Comparison of ENCODE assay signal across 15 cellular contexts in genomic region chr13:24624801-24625231, GRCh38. TPM values are rescaled to one million over a fixed set of nuclear protein-coding genes. Genes with fewer than 3 reads are reported as not detected.
DNase-seq lines count a peak whose midpoint lies in the region; ATAC-seq and TF ChIP-seq lines count a peak whose summit lies in the region.
"Had no signal": no experiment of that assay in that cellular context is flagged by ENCODE, and none has a peak within 500 bp of the region (broad histone marks: within the 10 kb centered on the region; RNA-seq: fewer than 3 reads in every experiment).

No MANE protein-coding gene starts in this region.

- no peaks in the 10 kb centered on the region for H3K9me2 ChIP-seq in OCI-LY7 (ENCODE audit: insufficient read depth, low read length)

- WGBS in esophagus muscularis mucosa = 73% methylated on average over 7 of the region's 7 CpGs

- TF ChIP-seq CTCF in esophagus muscularis mucosa (IDR thresholded peaks at IDR 0.05) (no peak), natural killer cell (IDR thresholded peaks at IDR 0.05) (no peak), OCI-LY7 (conservative IDR thresholded peaks at IDR 0.05; ENCODE audit: low read length) (no peak)

- BruUV-seq in OCI-LY7 (replicated peaks; lab: Mats Ljungman, UMichigan) = no TSS peak

- H4K20me1 ChIP-seq in OCI-LY7 (ENCODE audit: insufficient read depth, low read length) = no peaks in the 10 kb centered on the region

- peaks cover 0 to 2% (median 0%) of the 10 kb centered on the region in 8 donors for H3K9me3 Mint-ChIP-seq in CD4-positive, alpha-beta memory T cell
- H3K9me3 Mint-ChIP-seq in natural killer cell = no peaks in the 10 kb centered on the region
- H3K9me3 Mint-ChIP-seq: H9 had no signal

- TF ChIP-seq POLR2A in esophagus muscularis mucosa (IDR thresholded peaks at IDR 0.05; ENCODE audit: low read depth) (no peak), erythroblast (IDR thresholded peaks at IDR 0.05; ENCODE audit: low read length) (no peak)

- POLR2A ChIA-PET in CD4-positive, alpha-beta memory T cell (lab: Charles Lee; ENCODE audit: partially characterized antibody) = interaction anchor here (1.2 to 1.8 kb wide), 2 partner anchors 8 to 19 kb away, joined by 4 to 14 read pairs; no protein-coding TSS in a partner anchor
- POLR2A ChIA-PET in OCI-LY7 (lab: Charles Lee) = no interaction called here

- no peaks in the 10 kb centered on the region for H3K9me3 ChIP-seq in CD4-positive, alpha-beta memory T cell (ENCODE audit: control insufficient read depth in 1 of 2, low read length in 2 of 2)
- H3K9me3 ChIP-seq in esophagus muscularis mucosa = no peaks in the 10 kb centered on the region
- no peaks in the 10 kb centered on the region for H3K9me3 ChIP-seq in OCI-LY7 (ENCODE audit: low read length)

- no peak for ATAC-seq in natural killer cell

- H3K79me2 ChIP-seq in OCI-LY7 (ENCODE audit: insufficient read depth, low read depth, low read length) = no peaks in the 10 kb centered on the region

- peaks cover 34% of the 10 kb centered on the region for H3K4me1 ChIP-seq in CD4-positive, alpha-beta memory T cell (ENCODE audit: insufficient read depth, low read length)
- H3K4me1 ChIP-seq in esophagus muscularis mucosa (peaks cover 0 to 3% (median 0%) of the 10 kb centered on the region in 4 donors), OCI-LY7 (ENCODE audit: insufficient read depth, low read length, poor library complexity, severe bottlenecking) (peaks cover 23% of the 10 kb centered on the region)

- no peaks in the 10 kb centered on the region for H3K27me3 ChIP-seq in CD4-positive, alpha-beta memory T cell (ENCODE audit: insufficient read depth, low read length)
- H3K27me3 ChIP-seq in H7 (ENCODE audit: control insufficient read depth, insufficient read depth, low read length) (no peaks in the 10 kb centered on the region), esophagus muscularis mucosa (no peaks in the 10 kb centered on the region)
- H3K27me3 ChIP-seq: SJCRH30 had no signal

- no peak overlapping the region for H3K27ac ChIP-seq in CD4-positive, alpha-beta memory T cell (ENCODE audit: low read depth, low read length)
- H3K27ac ChIP-seq in esophagus muscularis mucosa (replicated peaks in 1 of 4) (peak overlapping the region in 3 of 4 donors; percentile 40 to 57 (median 49)), OCI-LY7 (ENCODE audit: low read depth, low read length, poor library complexity, severe bottlenecking) (no peak overlapping the region)
- H3K27ac ChIP-seq: epithelial cell of prostate, SJCRH30 had no signal

- intact Hi-C loops in CD4-positive, alpha-beta memory T cell (cut with micrococcal nuclease) = no loop called here
- intact Hi-C loops in esophagus muscularis mucosa (cut with DNase I) = no loop called here
- intact Hi-C loops in natural killer cell (cut with micrococcal nuclease) = no loop called here
- intact Hi-C loops in OCI-LY7 (cut with micrococcal nuclease; ENCODE audit: unreplicated experiment) = no loop called here

- TF ChIP-seq EP300 in esophagus muscularis mucosa (IDR thresholded peaks at IDR 0.05) = no peak

- H3K36me3 Mint-ChIP-seq in CD4-positive, alpha-beta memory T cell = no peaks in the 10 kb centered on the region
- no peaks in the 10 kb centered on the region for H3K36me3 Mint-ChIP-seq in natural killer cell
- H3K36me3 Mint-ChIP-seq: CD14-positive monocyte had no signal

- no peaks in the 10 kb centered on the region for H3K27me3 Mint-ChIP-seq in CD4-positive, alpha-beta memory T cell
- H3K27me3 Mint-ChIP-seq in natural killer cell (ENCODE audit: low read depth in 2 of 2) = no peaks in the 10 kb centered on the region

- peaks cover 18 to 59% (median 35%) of the 10 kb centered on the region in 4 donors for H3K4me1 Mint-ChIP-seq in CD4-positive, alpha-beta memory T cell
- peaks cover 49% of the 10 kb centered on the region in 2 donors for H3K4me1 Mint-ChIP-seq in natural killer cell

- H3K27ac Mint-ChIP-seq in CD4-positive, alpha-beta memory T cell = peak overlapping the region in 6 of 7 donors; percentile 57 to 94 (median 91)
- H3K27ac Mint-ChIP-seq in natural killer cell = peak overlapping the region; percentile 85 to 87

- no peak overlapping the region for H2AFZ ChIP-seq in OCI-LY7 (ENCODE audit: low read length)

- no peak overlapping the region for H3K4me2 ChIP-seq in OCI-LY7 (ENCODE audit: low read length)

- CTCF ChIA-PET in CD4-positive, alpha-beta memory T cell (lab: Charles Lee; ENCODE audit: partially characterized antibody) = interaction anchor here (0.8 to 8.4 kb wide), 10 partner anchors 18 to 358 kb away, joined by 3 to 77 read pairs (median 4); no protein-coding TSS in a partner anchor
- CTCF ChIA-PET in OCI-LY7 (lab: Charles Lee; ENCODE audit: unreplicated experiment) = no interaction called here

- no peak for DNase-seq in CD4-positive, alpha-beta memory T cell
- DNase-seq in H7 (peak; percentile 42), esophagus muscularis mucosa (ENCODE audit: extremely low spot score) (no peak), natural killer cell (no peak), OCI-M1 (lab: John Stamatoyannopoulos, UW) (no peak), erythroblast (lab: John Stamatoyannopoulos, UW) (no peak), OCI-LY7 (ENCODE audit: low spot score) (no peak)
- DNase-seq: activated gamma-delta T cell; caudate nucleus; H9; NCI-H2107; SJCRH30; stimulated activated CD4-positive, alpha-beta T cell treated with anti-CD3 and anti-CD28 coated beads, Interleukin-2, amount 100 ng/mL, for 24 hours had no signal

- no peaks in the 10 kb centered on the region for H3K36me3 ChIP-seq in CD4-positive, alpha-beta memory T cell (ENCODE audit: insufficient read depth, low read length)
- H3K36me3 ChIP-seq in H7 (replicated peaks; ENCODE audit: control insufficient read depth, insufficient read depth, low read length) (no peaks in the 10 kb centered on the region), esophagus muscularis mucosa (no peaks in the 10 kb centered on the region), OCI-LY7 (ENCODE audit: insufficient read depth, low read length) (no peaks in the 10 kb centered on the region)
- H3K36me3 ChIP-seq: SJCRH30 had no signal

- peak overlapping the region in 2 of 8 donors; percentile 49 to 56 for H3K4me3 Mint-ChIP-seq in CD4-positive, alpha-beta memory T cell
- H3K4me3 Mint-ChIP-seq in natural killer cell = peak overlapping the region; percentile 58
- H3K4me3 Mint-ChIP-seq: H9 had no signal

- H3K4me3 ChIP-seq in CD4-positive, alpha-beta memory T cell (ENCODE audit: low read length in 2 of 2) = no peak overlapping the region
- H3K4me3 ChIP-seq in H7 (ENCODE audit: insufficient read depth, low read depth, low read length) = no peak overlapping the region
- no peak overlapping the region for H3K4me3 ChIP-seq in esophagus muscularis mucosa
- H3K4me3 ChIP-seq in OCI-LY7 (ENCODE audit: low read depth, low read length, poor library complexity, severe bottlenecking) = no peak overlapping the region
- H3K4me3 ChIP-seq: SJCRH30 had no signal

RNA-seq across cellular contexts. Expression of gene ATP12A, which starts 55.4 kb away (rescaled TPM):
- not detected for total RNA-seq in CD4-positive, alpha-beta memory T cell
- not detected for polyA plus RNA-seq in CD4-positive, alpha-beta memory T cell
- total RNA-seq in H7 (2014; rRNA removed; shearing (Covaris generic)) = 0.04 and 0.62 TPM in 2 replicates
- total RNA-seq in esophagus muscularis mucosa (not detected), natural killer cell (not detected), OCI-LY7 (2022) (not detected in 2 replicates)
- total RNA-seq in OCI-LY7 (2014; rRNA removed; shearing (Covaris generic)) = not detected in 2 replicates
- polyA plus RNA-seq: CD14-positive monocyte had no signal

Comparison
In these comparisons a context has a peak if more than half of its experiments do, and no peak if none do; other contexts are left out.
1. H3K27ac ChIP-seq: peak in esophagus muscularis mucosa (3 of 4); none in CD4-positive, alpha-beta memory T cell (single experiment) and OCI-LY7 (single experiment).